Comparison of ENCODE assay signal across 7 cellular contexts in genomic region chr7:92634924-92635519, GRCh38. TPM values are rescaled to one million over a fixed set of nuclear protein-coding genes. Genes with fewer than 3 reads are reported as not detected.
DNase-seq lines count a peak whose midpoint lies in the region; ATAC-seq and TF ChIP-seq lines count a peak whose summit lies in the region.

No MANE protein-coding gene starts in this region.

- H3K27me3 ChIP-seq in esophagus muscularis mucosa (no peaks in the 10 kb centered on the region), psoas muscle (ENCODE audit: insufficient read depth in 3 of 3, low read length in 2 of 3) (no peaks in the 10 kb centered on the region)

- TF ChIP-seq CTCF in esophagus muscularis mucosa (IDR thresholded peaks at IDR 0.05) = no peak
- no peak for TF ChIP-seq CTCF in psoas muscle (IDR thresholded peaks at IDR 0.05)

- no peak for TF ChIP-seq EP300 in esophagus muscularis mucosa (IDR thresholded peaks at IDR 0.05)

- H3K9me3 ChIP-seq in SK-N-MC (ENCODE audit: low read depth, low read length) (no peaks in the 10 kb centered on the region), esophagus muscularis mucosa (no peaks in the 10 kb centered on the region), psoas muscle (no peaks in the 10 kb centered on the region)

- DNase-seq in SK-N-MC (ENCODE audit: low read depth, low spot score) (no peak), esophagus muscularis mucosa (ENCODE audit: extremely low spot score) (no peak), psoas muscle (no peak), foreskin melanocyte (no peak)
- no peak for DNase-seq in activated CD4-positive, alpha-beta T cell treated with anti-CD3 and anti-CD28 coated beads, Interleukin-2, amount 50 U/mL, for 1 hour

- TF ChIP-seq POLR2A in esophagus muscularis mucosa (IDR thresholded peaks at IDR 0.05; ENCODE audit: low read depth) = no peak

- H3K27ac ChIP-seq in SK-N-MC = peak overlapping the region; percentile 86
- peak overlapping the region; percentile 62 to 79 (median 68) for H3K27ac ChIP-seq in esophagus muscularis mucosa (replicated peaks in 1 of 4)
- peak overlapping the region; percentile 13 for H3K27ac ChIP-seq in psoas muscle

- H3K4me1 ChIP-seq in esophagus muscularis mucosa (peaks cover 41 to 48% (median 45%) of the 10 kb centered on the region in 4 donors), psoas muscle (peaks cover 13% of the 10 kb centered on the region)

- ATAC-seq in GM18867 (IDR thresholded peaks at IDR 0.05; ENCODE audit: unreplicated experiment) (peak; percentile 32), HG03039 (IDR thresholded peaks at IDR 0.05; ENCODE audit: unreplicated experiment) (peak; percentile 35), psoas muscle (peak in 1 of 4 donors; percentile 36)

- H3K36me3 ChIP-seq in SK-N-MC (ENCODE audit: insufficient read depth, low read length) (no peaks in the 10 kb centered on the region), esophagus muscularis mucosa (no peaks in the 10 kb centered on the region), psoas muscle (ENCODE audit: insufficient read depth in 1 of 2, low read depth in 1 of 2) (no peaks in the 10 kb centered on the region)

- H3K4me3 ChIP-seq in SK-N-MC (peak overlapping the region; percentile 65), esophagus muscularis mucosa (no peak overlapping the region), psoas muscle (no peak overlapping the region)

- intact Hi-C loops in esophagus muscularis mucosa (cut with DNase I) (loop anchor here (5.0 kb wide), 1 partner anchor 62 kb away; no protein-coding TSS in a partner anchor), psoas muscle (cut with DNase I) (no loop called here)

- peak overlapping the region; percentile 41 for H3K9ac ChIP-seq in SK-N-MC (ENCODE audit: insufficient read length)

- WGBS in esophagus muscularis mucosa = 19% methylated on average over 4 of the region's 4 CpGs
- 29 to 47% (median 33%) methylated on average over 4 of the region's 4 CpGs for WGBS in psoas muscle, 3 donors

RNA-seq across cellular contexts. Expression of gene FAM133B, which starts 44.8 kb away (rescaled TPM):
- total RNA-seq in esophagus muscularis mucosa = 10 to 100 TPM; 15.7 to 22.0 (median 19.2) TPM
- 10 to 100 TPM in 2 of 4 donors, 1 to 10 TPM in 2; 9.1 to 16.3 (median 11.1) TPM for total RNA-seq in psoas muscle
- polyA plus RNA-seq in psoas muscle = 10 to 100 TPM; 16.3 to 23.1 (median 17.4) TPM

Comparison
In these comparisons a context has a peak if more than half of its experiments do, and no peak if none do; other contexts are left out.
1. H3K27ac ChIP-seq: peak in every context shown above with its lines; median percentile 86 in SK-N-MC; 68 in esophagus muscularis mucosa; 13 in psoas muscle.